ENCODE assay signal across 17 cellular contexts in genomic region chr2:151097118-151097517, GRCh38.
DNase-seq lines count a peak whose midpoint lies in the region; ATAC-seq, FAIRE-seq and TF ChIP-seq lines count a peak whose summit lies in the region.
"Had no signal": no experiment of that assay in that cellular context is flagged by ENCODE, and none has a peak within 500 bp of the region (broad histone marks: within the 10 kb centered on the region; RNA-seq: fewer than 3 reads in every experiment).

No MANE protein-coding gene starts in this region.

- H3K27me3 Mint-ChIP-seq in astrocyte (ENCODE audit: low read depth, unreplicated experiment), result no peaks in the 10 kb centered on the region
- H3K27me3 Mint-ChIP-seq: CD4-positive, alpha-beta T cell had no signal

- H2AFZ ChIP-seq in astrocyte (ENCODE audit: low read depth, low read length), result no peak overlapping the region
- no peak overlapping the region for H2AFZ ChIP-seq in OCI-LY7 (ENCODE audit: low read length)

- CTCF ChIA-PET in A673 (lab: Charles Lee) (interaction anchor here (0.5 kb wide), 1 partner anchor 29 kb away, joined by 4 read pairs; no protein-coding TSS in a partner anchor), OCI-LY7 (lab: Charles Lee; ENCODE audit: unreplicated experiment) (no interaction called here)

- no peaks in the 10 kb centered on the region for H3K4me1 Mint-ChIP-seq in astrocyte (ENCODE audit: low read depth, unreplicated experiment)

- H3K79me2 ChIP-seq in astrocyte (ENCODE audit: insufficient read depth, low read length) (no peaks in the 10 kb centered on the region), OCI-LY7 (ENCODE audit: insufficient read depth, low read depth, low read length) (no peaks in the 10 kb centered on the region)

- no peak overlapping the region for H3K4me3 ChIP-seq in A673 (ENCODE audit: low read depth, low read length, poor library complexity, severe bottlenecking)
- no peak overlapping the region for H3K4me3 ChIP-seq in astrocyte (ENCODE audit: insufficient read depth, low read depth, low read length)
- H3K4me3 ChIP-seq in fibroblast of the aortic adventitia (ENCODE audit: low read depth, low read length), result no peak overlapping the region
- no peak overlapping the region for H3K4me3 ChIP-seq in OCI-LY7 (ENCODE audit: low read depth, low read length, poor library complexity, severe bottlenecking)

- no TSS peak for BruUV-seq in A673 (replicated peaks; lab: Mats Ljungman, UMichigan)
- no TSS peak for BruUV-seq in OCI-LY7 (replicated peaks; lab: Mats Ljungman, UMichigan)

- H3K36me3 ChIP-seq in A673 (ENCODE audit: insufficient read depth, low read length, poor library complexity, severe bottlenecking), result no peaks in the 10 kb centered on the region
- H3K36me3 ChIP-seq in astrocyte (ENCODE audit: insufficient read depth, low read length), result no peaks in the 10 kb centered on the region
- no peaks in the 10 kb centered on the region for H3K36me3 ChIP-seq in OCI-LY7 (ENCODE audit: insufficient read depth, low read length)

- no peak for ATAC-seq in GM19463 (IDR thresholded peaks at IDR 0.05; ENCODE audit: unreplicated experiment)
- ATAC-seq: HCT116 had no signal

- no peaks in the 10 kb centered on the region for H3K9me3 ChIP-seq in A673 (ENCODE audit: low read depth, low read length, poor library complexity, severe bottlenecking)
- H3K9me3 ChIP-seq in astrocyte (ENCODE audit: insufficient read depth, low read depth, low read length), result no peaks in the 10 kb centered on the region
- H3K9me3 ChIP-seq in OCI-LY7 (ENCODE audit: low read length), result no peaks in the 10 kb centered on the region
- H3K9me3 ChIP-seq: SK-N-SH had no signal

- intact Hi-C loops in A673 (cut with micrococcal nuclease; ENCODE audit: unreplicated experiment) (no loop called here), OCI-LY7 (cut with micrococcal nuclease; ENCODE audit: unreplicated experiment) (no loop called here)

- no peak overlapping the region for H3K4me3 Mint-ChIP-seq in astrocyte (ENCODE audit: unreplicated experiment)
- H3K4me3 Mint-ChIP-seq: CD4-positive, alpha-beta T cell had no signal

- POLR2A ChIA-PET in A673 (lab: Charles Lee; ENCODE audit: low non-redundant PET), result no interaction called here
- POLR2A ChIA-PET in OCI-LY7 (lab: Charles Lee), result interaction anchor here (0.7 kb wide), 1 partner anchor 569 kb away, joined by 3 read pairs; no protein-coding TSS in a partner anchor

- TF ChIP-seq CTCF in A673 (conservative IDR thresholded peaks at IDR 0.05; ENCODE audit: low read depth, low read length) (no peak), astrocyte (IDR thresholded peaks at IDR 0.05; ENCODE audit: insufficient read depth, low read depth, low read length) (no peak), fibroblast of the aortic adventitia (IDR thresholded peaks at IDR 0.05; ENCODE audit: insufficient read depth, low read length) (no peak), OCI-LY7 (conservative IDR thresholded peaks at IDR 0.05; ENCODE audit: low read length) (no peak)

- peak; percentile 34 for DNase-seq in A673 (ENCODE audit: low spot score)
- DNase-seq in HCEC 1CT, result peak; percentile 6
- DNase-seq in astrocyte (ENCODE audit: low read depth), result peak; percentile 55
- DNase-seq in fibroblast of the aortic adventitia (ENCODE audit: low read depth), result peak; percentile 18
- DNase-seq in NCI-H69 (lab: John Stamatoyannopoulos, UW), result no peak
- no peak for DNase-seq in SIG-M5 (lab: John Stamatoyannopoulos, UW)
- DNase-seq in OCI-LY7 (ENCODE audit: low spot score), result no peak
- DNase-seq: CD4-positive, alpha-beta T cell; NCI-H1436; NCI-H2081 treated with DMSO at 0.1 percent for 48 hours; NCI-H526; SK-N-SH; T-helper 1 cell had no signal

- no peaks in the 10 kb centered on the region for H3K9me2 ChIP-seq in OCI-LY7 (ENCODE audit: insufficient read depth, low read length)
- H3K9me2 ChIP-seq: SK-N-SH had no signal

- no peaks in the 10 kb centered on the region for H3K9me3 Mint-ChIP-seq in astrocyte (ENCODE audit: unreplicated experiment)
- H3K9me3 Mint-ChIP-seq: CD4-positive, alpha-beta T cell had no signal

- no peak overlapping the region for H3K27ac Mint-ChIP-seq in astrocyte (ENCODE audit: unreplicated experiment)
- H3K27ac Mint-ChIP-seq: CD4-positive, alpha-beta T cell had no signal

- no peak overlapping the region for H3K9ac ChIP-seq in astrocyte (ENCODE audit: low read length)
- H3K9ac ChIP-seq: SK-N-SH had no signal

- H3K4me1 ChIP-seq in A673 (ENCODE audit: insufficient read depth, low read length, poor library complexity, severe bottlenecking) (peaks cover 12% of the 10 kb centered on the region), astrocyte (ENCODE audit: insufficient read depth, low read length) (no peaks in the 10 kb centered on the region), OCI-LY7 (ENCODE audit: insufficient read depth, low read length, poor library complexity, severe bottlenecking) (no peaks in the 10 kb centered on the region)

- no peak overlapping the region for H3K4me2 ChIP-seq in astrocyte (ENCODE audit: low read length)
- H3K4me2 ChIP-seq in OCI-LY7 (ENCODE audit: low read length), result no peak overlapping the region
- H3K4me2 ChIP-seq: SK-N-SH had no signal

- H3K36me3 Mint-ChIP-seq in astrocyte (ENCODE audit: low read depth, unreplicated experiment), result no peaks in the 10 kb centered on the region

- FAIRE-seq in astrocyte (lab: Jason Lieb, UNC), result no peak
- FAIRE-seq: A204.1, D721Med had no signal

- H4K20me1 ChIP-seq in astrocyte (ENCODE audit: insufficient read depth, low read length) (no peaks in the 10 kb centered on the region), OCI-LY7 (ENCODE audit: insufficient read depth, low read length) (no peaks in the 10 kb centered on the region)

- H3K27me3 ChIP-seq in A673 (replicated peaks; ENCODE audit: insufficient read depth, low read depth, low read length, poor library complexity), result no peaks in the 10 kb centered on the region
- no peaks in the 10 kb centered on the region for H3K27me3 ChIP-seq in astrocyte (ENCODE audit: insufficient read depth, low read length)

- H3K27ac ChIP-seq in A673 (ENCODE audit: low read depth, low read length, poor library complexity, severe bottlenecking) (no peak overlapping the region), astrocyte (ENCODE audit: low read depth, low read length) (no peak overlapping the region), OCI-LY7 (ENCODE audit: low read depth, low read length, poor library complexity, severe bottlenecking) (no peak overlapping the region)

Comparison
In these comparisons a context has a peak if more than half of its experiments do, and no peak if none do; other contexts are left out.
1. DNase-seq: peak in A673 (single experiment), HCEC 1CT (single experiment), astrocyte (single experiment) and fibroblast of the aortic adventitia (single experiment); none in NCI-H69 (single experiment), SIG-M5 (single experiment) and OCI-LY7 (single experiment).